Comparison of ENCODE assay signal across 1 cellular context in genomic region chr11:74672956-74673895, GRCh38.
TF ChIP-seq lines count a peak whose summit lies in the region.

No MANE protein-coding gene starts in this region.

TF ChIP-seq in K562, 482 proteins besides CTCF, POLR2A, EP300 and RAD21 (continued from another document and continues in another):
- TF ChIP-seq ZKSCAN3 (CRISPR knock-in tag; IDR thresholded peaks at IDR 0.05) (no peak), ZNF347 (CRISPR knock-in tag; IDR thresholded peaks at IDR 0.05; ENCODE audit: low read depth) (no peak), ZFP91 (CRISPR knock-in tag; IDR thresholded peaks at IDR 0.05) (no peak), ZNF561 (CRISPR knock-in tag; conservative IDR thresholded peaks at IDR 0.05) (no peak), SAFB (IDR thresholded peaks at IDR 0.05; ENCODE audit: borderline replicate concordance, low read depth, low read length) (no peak), HDAC2 (IDR thresholded peaks at IDR 0.05) (no peak; the same call in 1 of the 2 replicates), ETV5 (CRISPR knock-in tag; IDR thresholded peaks at IDR 0.05; ENCODE audit: low read depth) (0 out of 2 replicates have a peak, but pooled peaks have one; percentile 25), BACH1 (tag; IDR thresholded peaks at IDR 0.05) (no peak), EGR1 (conservative IDR thresholded peaks at IDR 0.05) (peak; percentile 52), BCOR (IDR thresholded peaks at IDR 0.05) (peak; percentile 39; the same call in 1 of the 2 replicates), ARID4B (CRISPR knock-in tag; IDR thresholded peaks at IDR 0.05) (no peak), IRF1 (CRISPR knock-in tag; IDR thresholded peaks at IDR 0.05; ENCODE audit: borderline replicate concordance) (no peak), HSF4 (CRISPR knock-in tag; IDR thresholded peaks at IDR 0.05; ENCODE audit: borderline replicate concordance) (no peak), SNRNP70 (optimal IDR thresholded peaks at IDR 0.05; ENCODE audit: low read depth, low read length) (no peak), CSDE1 (IDR thresholded peaks at IDR 0.05) (no peak), NR2F6 (CRISPR knock-in tag; IDR thresholded peaks at IDR 0.05) (no peak), ZBTB33 (CRISPR knock-in tag; IDR thresholded peaks at IDR 0.05) (0 out of 2 replicates have a peak, but pooled peaks have one; percentile 30), ZNF444 (CRISPR knock-in tag; IDR thresholded peaks at IDR 0.05) (no peak), NBN (IDR thresholded peaks at IDR 0.05; ENCODE audit: low read depth) (peak; percentile 67; the same call in 1 of the 2 replicates), CEBPG (CRISPR knock-in tag; IDR thresholded peaks at IDR 0.05) (peak; percentile 78), CEBPG (tag; conservative IDR thresholded peaks at IDR 0.05 in 1 of 2, IDR thresholded peaks at IDR 0.05 in 1 of 2) (peak; percentile 51 to 91; a peak in 3 of 4 replicates), ZNF785 (CRISPR knock-in tag; IDR thresholded peaks at IDR 0.05) (no peak), MGA (IDR thresholded peaks at IDR 0.05) (peak; percentile 49; the same call in 1 of the 2 replicates), NR3C1 (CRISPR knock-in tag; IDR thresholded peaks at IDR 0.05) (no peak), ZHX1 (conservative IDR thresholded peaks at IDR 0.05; ENCODE audit: low read length) (no peak), JUN (IDR thresholded peaks at IDR 0.05; ENCODE audit: borderline replicate concordance, low read depth, low read length) (no peak), JUN (CRISPR knock-in tag; IDR thresholded peaks at IDR 0.05; ENCODE audit: borderline replicate concordance) (no peak), ETV1 (tag; conservative IDR thresholded peaks at IDR 0.05; ENCODE audit: low read depth) (no peak), RBM25 (IDR thresholded peaks at IDR 0.05; ENCODE audit: low read depth, low read length, severe bottlenecking) (no peak), RAD51 (IDR thresholded peaks at IDR 0.05; ENCODE audit: borderline replicate concordance, low read depth) (no peak), ZNF124 (CRISPR knock-in tag; IDR thresholded peaks at IDR 0.05) (no peak), ZBTB43 (CRISPR knock-in tag; IDR thresholded peaks at IDR 0.05) (no peak), ZEB2 (IDR thresholded peaks at IDR 0.05) (peak; percentile 74), TCF3 (CRISPR knock-in tag; IDR thresholded peaks at IDR 0.05) (peak; percentile 22; the same call in 1 of the 2 replicates), ARNT (IDR thresholded peaks at IDR 0.05) (0 out of 4 replicates have a peak, but pooled peaks of 1 of the 2 experiments have one; percentile 22), ERF (CRISPR knock-in tag; IDR thresholded peaks at IDR 0.05) (no peak)
